1 cellular context compared by ENCODE assay signal in the genomic region with DNA sequence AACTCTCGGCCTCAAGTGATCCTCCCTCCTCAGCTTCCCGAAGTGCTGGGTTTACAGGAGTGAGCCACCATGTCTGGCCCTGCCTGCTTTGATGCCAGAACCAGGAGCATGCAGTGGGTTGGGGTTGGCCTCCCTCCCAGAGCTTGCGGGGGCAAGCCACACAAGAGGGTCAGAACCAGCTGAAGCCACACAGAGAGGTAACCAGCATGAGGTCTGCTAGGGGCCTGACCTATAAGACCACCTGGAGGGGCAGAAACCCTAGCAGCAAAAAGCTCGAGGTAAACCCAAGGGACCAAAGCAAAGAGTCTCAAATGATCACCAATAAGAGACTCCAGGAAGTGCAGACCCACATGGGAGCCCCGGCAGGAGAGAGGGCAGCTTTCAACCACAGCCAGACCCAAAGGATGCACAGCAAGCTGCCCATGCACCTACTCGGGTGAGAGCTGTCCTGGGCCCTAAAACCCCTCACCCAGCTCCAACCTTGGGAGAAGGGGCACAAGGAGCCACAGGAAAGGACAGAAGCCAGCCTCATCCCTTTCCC.
TF ChIP-seq lines count a peak whose summit lies in the region.

No MANE protein-coding gene starts in this region.

TF ChIP-seq in HepG2, 621 proteins besides CTCF, POLR2A, EP300 and RAD21 (continued from another document):
- TF ChIP-seq, protein P1, sequence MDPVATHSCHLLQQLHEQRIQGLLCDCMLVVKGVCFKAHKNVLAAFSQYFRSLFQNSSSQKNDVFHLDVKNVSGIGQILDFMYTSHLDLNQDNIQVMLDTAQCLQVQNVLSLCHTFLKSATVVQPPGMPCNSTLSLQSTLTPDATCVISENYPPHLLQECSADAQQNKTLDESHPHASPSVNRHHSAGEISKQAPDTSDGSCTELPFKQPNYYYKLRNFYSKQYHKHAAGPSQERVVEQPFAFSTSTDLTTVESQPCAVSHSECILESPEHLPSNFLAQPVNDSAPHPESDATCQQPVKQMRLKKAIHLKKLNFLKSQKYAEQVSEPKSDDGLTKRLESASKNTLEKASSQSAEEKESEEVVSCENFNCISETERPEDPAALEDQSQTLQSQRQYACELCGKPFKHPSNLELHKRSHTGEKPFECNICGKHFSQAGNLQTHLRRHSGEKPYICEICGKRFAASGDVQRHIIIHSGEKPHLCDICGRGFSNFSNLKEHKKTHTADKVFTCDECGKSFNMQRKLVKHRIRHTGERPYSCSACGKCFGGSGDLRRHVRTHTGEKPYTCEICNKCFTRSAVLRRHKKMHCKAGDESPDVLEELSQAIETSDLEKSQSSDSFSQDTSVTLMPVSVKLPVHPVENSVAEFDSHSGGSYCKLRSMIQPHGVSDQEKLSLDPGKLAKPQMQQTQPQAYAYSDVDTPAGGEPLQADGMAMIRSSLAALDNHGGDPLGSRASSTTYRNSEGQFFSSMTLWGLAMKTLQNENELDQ (CRISPR knock-in tag; IDR thresholded peaks at IDR 0.05; ENCODE audit: borderline replicate concordance): no peak
- no peak for TF ChIP-seq GPN1 (CRISPR knock-in tag; IDR thresholded peaks at IDR 0.05; ENCODE audit: borderline replicate concordance)
- no peak for TF ChIP-seq TEAD3 (CRISPR knock-in tag; optimal IDR thresholded peaks at IDR 0.05; ENCODE audit: borderline replicate concordance)
- TF ChIP-seq, protein P2, sequence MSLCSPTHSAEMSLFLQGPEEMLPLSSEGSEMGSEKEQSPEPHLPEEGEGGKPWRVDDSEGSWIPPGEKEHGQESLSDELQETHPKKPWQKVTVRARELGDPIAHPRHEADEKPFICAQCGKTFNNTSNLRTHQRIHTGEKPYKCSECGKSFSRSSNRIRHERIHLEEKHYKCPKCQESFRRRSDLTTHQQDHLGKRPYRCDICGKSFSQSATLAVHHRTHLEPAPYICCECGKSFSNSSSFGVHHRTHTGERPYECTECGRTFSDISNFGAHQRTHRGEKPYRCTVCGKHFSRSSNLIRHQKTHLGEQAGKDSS (CRISPR knock-in tag; IDR thresholded peaks at IDR 0.05; ENCODE audit: borderline replicate concordance, low read depth): no peak
